9 cellular contexts compared by ENCODE assay signal in the genomic region with DNA sequence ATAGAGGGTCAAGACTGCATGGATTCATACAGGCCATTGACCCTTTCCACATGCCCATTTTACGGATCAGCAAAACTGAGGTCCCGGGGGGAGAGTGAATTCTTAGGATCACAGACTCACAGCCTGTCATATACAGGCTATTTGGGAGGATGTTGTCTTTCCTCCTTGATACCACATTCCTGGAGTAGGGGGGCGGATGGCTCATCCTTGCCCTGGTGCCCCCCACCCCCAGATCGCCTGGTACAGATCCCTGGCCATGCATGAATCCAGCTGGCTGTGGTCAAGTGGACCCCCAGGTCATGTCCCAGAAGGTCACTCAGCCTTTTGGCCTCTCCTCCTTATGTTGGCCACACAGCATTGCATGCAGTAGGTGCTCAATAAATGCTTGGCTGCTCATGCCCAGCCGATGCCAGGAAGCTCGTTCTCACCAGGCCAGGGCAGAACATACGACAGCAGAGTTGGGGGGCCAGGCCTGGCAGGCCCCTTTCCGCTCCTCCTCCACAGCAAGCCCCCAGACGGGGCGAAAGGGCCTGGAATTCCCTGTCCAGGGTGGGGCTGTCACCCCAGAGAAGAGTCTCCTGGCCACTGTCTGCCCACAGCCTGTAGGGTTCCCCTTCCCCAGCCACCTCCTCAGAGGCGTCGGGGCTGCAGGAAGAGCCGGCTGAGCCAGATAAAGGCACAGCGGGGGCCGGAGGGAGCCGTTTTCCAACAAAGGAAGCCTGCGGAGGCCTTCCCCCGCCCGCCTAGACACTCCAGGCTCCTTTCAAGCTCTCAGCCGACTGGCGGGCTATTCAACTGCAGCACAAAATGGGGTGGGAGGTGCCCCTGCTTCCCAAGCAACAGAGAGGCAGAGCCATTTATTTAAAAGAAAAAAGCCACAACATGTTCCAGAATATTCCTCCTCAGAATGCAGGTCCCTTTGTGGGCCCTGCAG.
DNase-seq lines count a peak whose midpoint lies in the region; ATAC-seq lines count a peak whose summit lies in the region.
"Had no signal": no experiment of that assay in that cellular context is flagged by ENCODE, and none has a peak within 500 bp of the region (broad histone marks: within the 10 kb centered on the region; RNA-seq: fewer than 3 reads in every experiment).

No MANE protein-coding gene starts in this region.

- peaks cover 11% of the 10 kb centered on the region for H3K4me1 ChIP-seq in iPS DF 6.9 (ENCODE audit: control insufficient read depth, insufficient read depth, low read length)

- no peak overlapping the region for H3K4me3 Mint-ChIP-seq in stimulated activated naive B cell treated with anti-CD40 and anti-IgM and Interleukin-4, amounts not matched to agents 10 μg/mL and 1 μg/mL and 100 μg/mL, for 72 hours

- peaks cover 0 to 2% of the 10 kb centered on the region in 2 donors for H3K36me3 Mint-ChIP-seq in stimulated activated naive B cell treated with anti-CD40 and anti-IgM and Interleukin-4, amounts not matched to agents 10 μg/mL and 1 μg/mL and 100 μg/mL, for 72 hours

- no peak overlapping the region; the same call in 1 of the 2 replicates for H3K4me3 ChIP-seq in iPS DF 6.9 (ENCODE audit: low read length)

- H3K27ac ChIP-seq in iPS DF 6.9 (ENCODE audit: low read length): no peak overlapping the region

- peak; percentile 70 for DNase-seq in left cardiac atrium
- DNase-seq in Right ventricle myocardium superior: no peak
- peak; percentile 64 for DNase-seq in OCI-M2 (lab: John Stamatoyannopoulos, UW; ENCODE audit: unreplicated experiment)
- DNase-seq in iPS DF 6.9 (ENCODE audit: low read depth, low spot score): peak; percentile 86
- DNase-seq in T-helper 2 cell: no peak
- DNase-seq in stimulated activated naive B cell treated with anti-CD40 and anti-IgM and Interleukin-4, amounts not matched to agents 10 μg/mL and 1 μg/mL and 100 μg/mL, for 72 hours: no peak
- no peak for DNase-seq in SIG-M5 treated with dmso at 0.1 percent for 504 hours (lab: John Stamatoyannopoulos, UW; ENCODE audit: unreplicated experiment)
- DNase-seq in epidermal melanocyte (ENCODE audit: insufficient read length, low spot score): no peak
- DNase-seq: mammary epithelial cell had no signal

- peaks cover 3 to 4% of the 10 kb centered on the region in 2 donors for H3K9me3 Mint-ChIP-seq in stimulated activated naive B cell treated with anti-CD40 and anti-IgM and Interleukin-4, amounts not matched to agents 10 μg/mL and 1 μg/mL and 100 μg/mL, for 72 hours

- H3K27me3 ChIP-seq in iPS DF 6.9 (ENCODE audit: control insufficient read depth, insufficient read depth, low read length): peaks cover 21% of the 10 kb centered on the region; the same call in 1 of the 2 replicates

- ATAC-seq in left cardiac atrium: peak; percentile 21 to 47
- ATAC-seq in Right ventricle myocardium superior (ENCODE audit: poor library complexity): no peak
- no peak for ATAC-seq in stimulated activated naive B cell treated with anti-CD40 and anti-IgM and Interleukin-4, amounts not matched to agents 10 μg/mL and 1 μg/mL and 100 μg/mL, for 72 hours (replicated peaks)

- H3K27me3 Mint-ChIP-seq in stimulated activated naive B cell treated with anti-CD40 and anti-IgM and Interleukin-4, amounts not matched to agents 10 μg/mL and 1 μg/mL and 100 μg/mL, for 72 hours: peaks cover 36 to 60% of the 10 kb centered on the region in 2 donors

- WGBS in iPS DF 6.9 (ENCODE audit: insufficient coverage, insufficient read length): no CpG with 5 or more reads among the region's 21 CpGs

- no peak overlapping the region for H3K27ac Mint-ChIP-seq in stimulated activated naive B cell treated with anti-CD40 and anti-IgM and Interleukin-4, amounts not matched to agents 10 μg/mL and 1 μg/mL and 100 μg/mL, for 72 hours

- intact Hi-C loops in left cardiac atrium (cut with DNase I) (no loop called here), Right ventricle myocardium superior (cut with DNase I) (no loop called here)

- H3K4me1 Mint-ChIP-seq in stimulated activated naive B cell treated with anti-CD40 and anti-IgM and Interleukin-4, amounts not matched to agents 10 μg/mL and 1 μg/mL and 100 μg/mL, for 72 hours: peaks cover 10 to 28% of the 10 kb centered on the region in 2 donors

- no peaks in the 10 kb centered on the region for H3K36me3 ChIP-seq in iPS DF 6.9 (ENCODE audit: control insufficient read depth, insufficient read depth, low read length)

- H3K9me3 ChIP-seq in iPS DF 6.9 (ENCODE audit: control insufficient read depth, insufficient read depth, low read length): no peaks in the 10 kb centered on the region

Comparison
In these comparisons a context has a peak if more than half of its experiments do, and no peak if none do; other contexts are left out.
1. ATAC-seq: peak in left cardiac atrium (2 of 2); none in Right ventricle myocardium superior (single experiment) and stimulated activated naive B cell treated with anti-CD40 and anti-IgM and Interleukin-4, amounts not matched to agents 10 μg/mL and 1 μg/mL and 100 μg/mL, for 72 hours (0 of 2).
2. DNase-seq: peak in left cardiac atrium (single experiment), OCI-M2 (single experiment) and iPS DF 6.9 (single experiment); none in Right ventricle myocardium superior (single experiment), T-helper 2 cell (0 of 5), stimulated activated naive B cell treated with anti-CD40 and anti-IgM and Interleukin-4, amounts not matched to agents 10 μg/mL and 1 μg/mL and 100 μg/mL, for 72 hours (single experiment), SIG-M5 treated with dmso at 0.1 percent for 504 hours (single experiment) and epidermal melanocyte (single experiment).